ENCODE assay signal across 1 cellular context in the genomic region with DNA sequence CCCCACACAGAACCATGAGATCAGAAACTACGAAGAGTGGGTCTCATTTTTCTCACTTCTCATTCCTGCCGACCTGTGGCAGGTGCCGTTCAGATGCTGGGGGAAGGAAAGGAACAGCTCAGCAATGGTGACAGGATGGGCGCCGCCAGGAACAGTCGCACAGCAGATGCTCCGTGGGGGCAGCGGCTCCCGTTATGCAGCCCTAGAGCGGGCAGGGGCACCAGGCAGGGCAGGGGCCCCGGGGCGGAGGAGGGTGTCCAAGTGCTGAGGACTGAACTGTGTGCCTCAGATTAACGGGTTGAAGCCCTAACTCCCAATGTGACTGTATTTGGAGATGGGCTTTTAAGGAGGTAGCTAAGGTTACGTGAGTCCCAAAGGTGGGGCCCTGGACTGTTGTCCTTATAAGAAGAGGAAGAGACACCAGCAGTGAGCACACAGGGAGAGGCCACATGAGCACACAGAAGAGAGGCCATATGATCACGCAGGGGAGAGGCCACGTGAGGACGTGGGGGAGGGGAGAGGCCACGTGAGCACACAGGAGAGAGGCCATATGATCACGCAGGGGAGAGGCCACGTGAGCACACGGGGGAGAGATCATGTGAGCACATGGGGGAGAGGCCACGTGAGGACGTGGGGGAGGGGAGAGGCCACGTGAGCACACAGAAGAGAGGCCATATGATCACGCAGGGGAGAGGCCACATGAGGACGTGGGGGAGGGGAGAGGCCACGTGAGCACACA.
TF ChIP-seq lines count a peak whose summit lies in the region.

No MANE protein-coding gene starts in this region.

TF ChIP-seq in GM12891, 5 proteins besides CTCF, POLR2A, EP300 and RAD21:
- TF ChIP-seq POU2F2 (IDR thresholded peaks at IDR 0.05; ENCODE audit: low read depth, low read length) (no peak), TAF1 (IDR thresholded peaks at IDR 0.05; ENCODE audit: low read depth, low read length) (no peak), SPI1 (IDR thresholded peaks at IDR 0.05; ENCODE audit: low read depth, low read length) (no peak), POLR2AphosphoS5 (IDR thresholded peaks at IDR 0.05; ENCODE audit: low read depth, low read length) (no peak), PAX5 (IDR thresholded peaks at IDR 0.05; ENCODE audit: insufficient read depth, low read length, severe bottlenecking) (no peak)
